Comparison of ENCODE assay signal across 8 cellular contexts in genomic region chr12:124928095-124928911, GRCh38. TPM values are rescaled to one million over a fixed set of nuclear protein-coding genes. Genes with fewer than 3 reads are reported as not detected.
DNase-seq lines count a peak whose midpoint lies in the region; ATAC-seq and TF ChIP-seq lines count a peak whose summit lies in the region.

No MANE protein-coding gene starts in this region.

- H3K79me2 ChIP-seq in PC-3 (ENCODE audit: low read length): no peaks in the 10 kb centered on the region

- TSS peak; percentile 47 for BruUV-seq in PC-3 (replicated peaks; lab: Mats Ljungman, UMichigan)

- peak overlapping the region; percentile 10; the same call in 1 of the 2 replicates for H3K9ac ChIP-seq in PC-3 (ENCODE audit: low read length)
- H3K9ac ChIP-seq in colonic mucosa (ENCODE audit: low read depth in 2 of 2, low read length in 2 of 2): peak overlapping the region; percentile 78 to 99

- H3K27ac ChIP-seq in PC-3 (ENCODE audit: low read length): peak overlapping the region; percentile 58
- H3K27ac ChIP-seq in colonic mucosa: peak overlapping the region; percentile 92
- peak overlapping the region; percentile 75 to 96 (median 95) for H3K27ac ChIP-seq in thyroid gland

- H3K4me1 ChIP-seq in PC-3 (ENCODE audit: insufficient read depth, low read length) (peaks cover 19% of the 10 kb centered on the region), colonic mucosa (no peaks in the 10 kb centered on the region), thyroid gland (peaks cover 0 to 12% of the 10 kb centered on the region in 2 donors)

- H3K36me3 ChIP-seq in PC-3 (ENCODE audit: low read depth, low read length) (no peaks in the 10 kb centered on the region), colonic mucosa (no peaks in the 10 kb centered on the region), thyroid gland (no peaks in the 10 kb centered on the region)

- in situ Hi-C loops in GM13976 (cut with MboI; ENCODE audit: low sequenced_read_pairs, unreplicated experiment): no loop called here

- peak overlapping the region; percentile 83 for H3K4me3 ChIP-seq in PC-3 (ENCODE audit: low read length)
- H3K4me3 ChIP-seq in colonic mucosa: peak overlapping the region; percentile 37
- peak overlapping the region in 1 of 3 donors; percentile 51 for H3K4me3 ChIP-seq in thyroid gland (replicated peaks in 1 of 3)

- peak; percentile 55 for DNase-seq in GM13976 (ENCODE audit: low spot score)
- DNase-seq in PC-3: peak; percentile 88
- peak; percentile 77 for DNase-seq in colonic mucosa
- DNase-seq in medulla oblongata (ENCODE audit: extremely low spot score): peak; percentile 42
- peak; percentile 42 to 45 for DNase-seq in thyroid gland
- no peak for DNase-seq in OCI-M2 (lab: John Stamatoyannopoulos, UW; ENCODE audit: unreplicated experiment)
- DNase-seq in globus pallidus (ENCODE audit: low spot score): no peak

- POLR2A ChIA-PET in PC-3 (lab: Charles Lee; ENCODE audit: unreplicated experiment): interaction anchor here (0.6 kb wide), 1 partner anchor 14 kb away, joined by 7 read pairs; the partner anchor contains the start of gene UBC

- 43 to 48% methylated on average over 11 to 24 of the region's 36 CpGs for WGBS in thyroid gland, 2 donors

- CTCF ChIA-PET in PC-3 (lab: Charles Lee): interaction anchor here (1.2 to 2.1 kb wide), 2 partner anchors 12 to 24 kb away, joined by 4 to 8 read pairs; no protein-coding TSS in a partner anchor

- H3K9me3 ChIP-seq in PC-3 (ENCODE audit: low read length): no peaks in the 10 kb centered on the region
- H3K9me3 ChIP-seq in colonic mucosa: no peaks in the 10 kb centered on the region
- no peaks in the 10 kb centered on the region for H3K9me3 ChIP-seq in thyroid gland

- no peaks in the 10 kb centered on the region for H3K9me2 ChIP-seq in PC-3 (replicated peaks; ENCODE audit: low read length)

- H3F3A ChIP-seq in PC-3 (ENCODE audit: low read length, unreplicated experiment): no peaks in the 10 kb centered on the region

- ATAC-seq in HG02623 (IDR thresholded peaks at IDR 0.05; ENCODE audit: unreplicated experiment) (peak; percentile 24), PC-3 (peak; percentile 44)

- H3K27me3 ChIP-seq in PC-3 (ENCODE audit: low read length): no peaks in the 10 kb centered on the region
- no peaks in the 10 kb centered on the region for H3K27me3 ChIP-seq in colonic mucosa
- H3K27me3 ChIP-seq in thyroid gland: no peaks in the 10 kb centered on the region

- peak overlapping the region; percentile 32 for H2AFZ ChIP-seq in PC-3 (ENCODE audit: low read length)

- intact Hi-C loops in PC-3 (cut with micrococcal nuclease): no loop called here
- intact Hi-C loops in colonic mucosa (cut with DNase I): no loop called here
- intact Hi-C loops in thyroid gland (cut with DNase I): no loop called here

- TF ChIP-seq CTCF in GM13976 (IDR thresholded peaks at IDR 0.05; ENCODE audit: borderline replicate concordance, control extremely low read depth, extremely low read depth, insufficient read depth, missing control alignments) (no peak), PC-3 (conservative IDR thresholded peaks at IDR 0.05; ENCODE audit: low read depth, low read length) (no peak), colonic mucosa (IDR thresholded peaks at IDR 0.05) (no peak), thyroid gland (IDR thresholded peaks at IDR 0.05) (no peak)

- H3K4me2 ChIP-seq in PC-3 (ENCODE audit: low read length): peak overlapping the region; percentile 88

- TF ChIP-seq POLR2A in thyroid gland (IDR thresholded peaks at IDR 0.05): no peak

- H4K20me1 ChIP-seq in PC-3 (ENCODE audit: low read length): no peaks in the 10 kb centered on the region

RNA-seq across cellular contexts. Expression of gene UBC, which starts 13.9 kb away (rescaled TPM):
- total RNA-seq in PC-3 (2014; rRNA removed) (1,587 TPM in 2 replicates), colonic mucosa (1,000 to 10,000 TPM in 1 of 2 donors, 100 to 1,000 TPM in 1; 903 to 1,043 TPM), thyroid gland (1,000 to 10,000 TPM in 2 of 4 donors, 100 to 1,000 TPM in 2; 907 to 1,424 (median 1,000) TPM)

Comparison
In these comparisons a context has a peak if more than half of its experiments do, and no peak if none do; other contexts are left out.
1. DNase-seq: peak in GM13976 (single experiment), PC-3 (single experiment), colonic mucosa (single experiment), medulla oblongata (single experiment) and thyroid gland (2 of 2); none in OCI-M2 (single experiment) and globus pallidus (single experiment).
2. Peak in every context shown above with its lines, with median percentiles within 50 percentile points of each other: H3K27ac ChIP-seq.